Comparison of ENCODE assay signal across 16 cellular contexts in genomic region chr10:30527623-30528426, GRCh38.
DNase-seq lines count a peak whose midpoint lies in the region; ATAC-seq, FAIRE-seq and TF ChIP-seq lines count a peak whose summit lies in the region.
"Had no signal": no experiment of that assay in that cellular context is flagged by ENCODE, and none has a peak within 500 bp of the region (broad histone marks: within the 10 kb centered on the region; RNA-seq: fewer than 3 reads in every experiment).

No MANE protein-coding gene starts in this region.

- no peak overlapping the region for H3K9ac ChIP-seq in kidney (ENCODE audit: low read length in 2 of 2)

- H3K4me3 ChIP-seq in mucosa of descending colon (no peak overlapping the region), kidney (ENCODE audit: low read length in 2 of 2) (no peak overlapping the region)

- no peaks in the 10 kb centered on the region for H3K4me1 ChIP-seq in mucosa of descending colon (ENCODE audit: low read depth)
- H3K4me1 ChIP-seq in kidney (ENCODE audit: control insufficient read depth in 1 of 2, insufficient read depth in 1 of 2, low read depth in 1 of 2, low read length in 2 of 2): no peaks in the 10 kb centered on the region

- H3K4me1 Mint-ChIP-seq in activated CD8-positive, alpha-beta T cell treated with anti-CD3 and anti-CD28 coated beads, Interleukin-2, amount 10 ng/mL, durations not matched to agents 7 days and 5 days (ENCODE audit: low read depth): peaks cover 85% of the 10 kb centered on the region

- H3K36me3 ChIP-seq in mucosa of descending colon (ENCODE audit: low read depth): no peaks in the 10 kb centered on the region
- H3K36me3 ChIP-seq in kidney (ENCODE audit: control insufficient read depth in 1 of 2, insufficient read depth in 2 of 2, low read length in 2 of 2): no peaks in the 10 kb centered on the region

- ATAC-seq in activated CD8-positive, alpha-beta T cell treated with anti-CD3 and anti-CD28 coated beads, Interleukin-2, amount 10 ng/mL, durations not matched to agents 7 days and 5 days: no peak
- peak; percentile 48 for ATAC-seq in mucosa of descending colon
- ATAC-seq in GM21526 (IDR thresholded peaks at IDR 0.05; ENCODE audit: low FRiP score, unreplicated experiment): no peak
- ATAC-seq in GM21528 (IDR thresholded peaks at IDR 0.05; ENCODE audit: low FRiP score, unreplicated experiment): no peak

- peak overlapping the region; percentile 90 for H3K27ac Mint-ChIP-seq in activated CD8-positive, alpha-beta T cell treated with anti-CD3 and anti-CD28 coated beads, Interleukin-2, amount 10 ng/mL, durations not matched to agents 7 days and 5 days
- H3K27ac Mint-ChIP-seq: activated T-helper 2 cell treated with anti-CD3 and anti-CD28 coated beads, Interferon-gamma antibody, Interleukin-2, Interleukin-4, amounts not matched to agents 10 μg/mL and 5 μg/mL and 100 μg/mL, durations not matched to agents 14 hours and 24 hours and 36 hours had no signal

- FAIRE-seq in kidney (lab: Jason Lieb, UNC): no peak
- FAIRE-seq: bronchial epithelial cell, endometrium, TTC549 had no signal

- H3K4me3 Mint-ChIP-seq in activated CD8-positive, alpha-beta T cell treated with anti-CD3 and anti-CD28 coated beads, Interleukin-2, amount 10 ng/mL, durations not matched to agents 7 days and 5 days: no peak overlapping the region

- POLR2A ChIA-PET in activated CD8-positive, alpha-beta T cell treated with anti-CD3 and anti-CD28 coated beads, Interleukin-2, amount 10 ng/mL, durations not matched to agents 7 days and 5 days (lab: Charles Lee): interaction anchor here (1.0 to 3.1 kb wide), 3 partner anchors 11 to 94 kb away, joined by 3 to 21 read pairs (median 4); partner anchors contain the start of gene MAP3K8

- H3K36me3 Mint-ChIP-seq in activated CD8-positive, alpha-beta T cell treated with anti-CD3 and anti-CD28 coated beads, Interleukin-2, amount 10 ng/mL, durations not matched to agents 7 days and 5 days (ENCODE audit: low read depth): peaks cover 7% of the 10 kb centered on the region

- H3K27me3 Mint-ChIP-seq in activated CD8-positive, alpha-beta T cell treated with anti-CD3 and anti-CD28 coated beads, Interleukin-2, amount 10 ng/mL, durations not matched to agents 7 days and 5 days (ENCODE audit: low read depth): no peaks in the 10 kb centered on the region

- H3K9me3 ChIP-seq in mucosa of descending colon: no peaks in the 10 kb centered on the region
- no peaks in the 10 kb centered on the region for H3K9me3 ChIP-seq in kidney (ENCODE audit: control insufficient read depth in 1 of 2, low read length in 2 of 2)

- DNase-seq in CD1c-positive myeloid dendritic cell (ENCODE audit: extremely low spot score) (peak; percentile 25), ELF-1 (ENCODE audit: low read depth, low spot score) (peak; percentile 29), mucosa of descending colon (peak in 1 of 3 donors; percentile 32), kidney (no peak), epidermal melanocyte (ENCODE audit: insufficient read length, low spot score) (no peak)
- peak; percentile 55 for DNase-seq in activated CD8-positive, alpha-beta T cell treated with anti-CD3 and anti-CD28 coated beads, Interleukin-2, amount 10 ng/mL, durations not matched to agents 7 days and 5 days
- DNase-seq: KG1, NCI-H187 treated with DMSO at 0.1 percent for 48 hours, NCI-H82, SHP77 treated with DMSO at 0.1 percent for 48 hours had no signal

- CTCF ChIA-PET in activated CD8-positive, alpha-beta T cell treated with anti-CD3 and anti-CD28 coated beads, Interleukin-2, amount 10 ng/mL, durations not matched to agents 7 days and 5 days (lab: Charles Lee): interaction anchor here (0.8 to 7.7 kb wide), 8 partner anchors 24 to 500 kb away, joined by 3 to 106 read pairs (median 12); no protein-coding TSS in a partner anchor

- TF ChIP-seq CTCF in mucosa of descending colon (IDR thresholded peaks at IDR 0.05) (no peak), kidney (IDR thresholded peaks at IDR 0.05; ENCODE audit: borderline replicate concordance, extremely low read depth, insufficient read depth) (no peak)

- no peaks in the 10 kb centered on the region for H3K9me3 Mint-ChIP-seq in activated CD8-positive, alpha-beta T cell treated with anti-CD3 and anti-CD28 coated beads, Interleukin-2, amount 10 ng/mL, durations not matched to agents 7 days and 5 days (ENCODE audit: insufficient read depth)
- H3K9me3 Mint-ChIP-seq: activated T-helper 2 cell treated with anti-CD3 and anti-CD28 coated beads, Interferon-gamma antibody, Interleukin-2, Interleukin-4, amounts not matched to agents 10 μg/mL and 5 μg/mL and 100 μg/mL, durations not matched to agents 14 hours and 24 hours and 36 hours had no signal

- intact Hi-C loops in mucosa of descending colon (cut with DNase I, micrococcal nuclease): no loop called here
- intact Hi-C loops in kidney (cut with DNase I): no loop called here

- H3K27ac ChIP-seq in kidney (ENCODE audit: low read depth in 2 of 2, low read length in 2 of 2): no peak overlapping the region

Comparison
In these comparisons a context has a peak if more than half of its experiments do, and no peak if none do; other contexts are left out.
1. DNase-seq: peak in CD1c-positive myeloid dendritic cell (single experiment), ELF-1 (single experiment) and activated CD8-positive, alpha-beta T cell treated with anti-CD3 and anti-CD28 coated beads, Interleukin-2, amount 10 ng/mL, durations not matched to agents 7 days and 5 days (single experiment); none in kidney (single experiment) and epidermal melanocyte (single experiment).